In the genomic region with DNA sequence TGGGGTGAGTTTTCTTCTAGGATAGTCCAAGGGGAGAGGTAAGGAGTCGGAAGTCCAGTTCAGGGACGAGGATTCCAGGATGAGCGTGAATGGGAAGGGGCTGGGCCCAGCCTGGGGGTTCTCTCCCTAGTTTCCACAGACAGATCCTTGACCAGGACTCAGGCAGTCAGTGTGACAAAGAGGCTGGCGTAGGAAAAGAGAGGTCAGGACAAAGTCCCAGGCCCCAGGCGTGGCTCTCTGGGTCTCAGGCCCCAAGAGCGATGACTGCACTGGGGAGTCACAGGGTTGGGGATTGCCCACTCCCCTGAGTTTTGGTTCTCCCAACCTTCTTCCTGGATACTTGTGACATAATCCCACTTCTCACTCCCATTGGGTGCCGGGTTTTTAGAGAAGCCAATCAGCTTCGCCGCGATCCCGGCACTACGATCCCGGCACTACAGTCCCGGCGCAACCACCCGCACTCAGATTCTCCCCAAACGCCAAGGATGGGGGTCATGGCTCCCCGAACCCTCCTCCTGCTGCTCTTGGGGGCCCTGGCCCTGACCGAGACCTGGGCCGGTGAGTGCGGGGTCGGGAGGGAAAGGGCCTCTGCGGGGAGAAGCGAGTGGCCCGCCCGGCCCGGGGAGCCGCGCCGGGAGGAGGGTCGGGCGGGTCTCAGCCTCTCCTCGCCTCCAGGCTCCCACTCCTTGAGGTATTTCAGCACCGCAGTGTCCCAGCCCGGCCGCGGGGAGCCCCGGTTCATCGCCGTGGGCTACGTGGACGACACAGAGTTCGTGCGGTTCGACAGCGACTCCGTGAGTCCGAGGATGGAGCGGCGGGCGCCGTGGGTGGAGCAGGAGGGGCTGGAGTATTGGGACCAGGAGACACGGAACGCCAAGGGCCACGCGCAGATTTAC, we compare ENCODE assay signal across 8 cellular contexts.
DNase-seq lines count a peak whose midpoint lies in the region; ATAC-seq and TF ChIP-seq lines count a peak whose summit lies in the region.

No MANE protein-coding gene starts in this region.

- H3K27ac ChIP-seq in RWPE2 (ENCODE audit: poor library complexity, severe bottlenecking) (no peak overlapping the region), neutrophil (no peak overlapping the region), substantia nigra (ENCODE audit: low read depth, low read length, poor library complexity, severe bottlenecking) (peak overlapping the region; percentile 66)

- H3K4me1 ChIP-seq in RWPE2 (ENCODE audit: insufficient read depth, poor library complexity, severe bottlenecking) = peaks cover 2% of the 10 kb centered on the region
- H3K4me1 ChIP-seq in neutrophil (ENCODE audit: control insufficient read depth in 1 of 2, insufficient read depth in 1 of 2, low read depth in 1 of 2, low read length in 1 of 2) = peaks cover 6 to 13% of the 10 kb centered on the region in 2 experiments

- peak; percentile 33 for DNase-seq in COLO668 (lab: John Stamatoyannopoulos, UW; ENCODE audit: unreplicated experiment)
- no peak for DNase-seq in RWPE2 (ENCODE audit: low spot score)
- peak in 3 of 4 experiments; percentile 13 to 43 (median 28) for DNase-seq in activated naive CD4-positive, alpha-beta T cell (lab: John Stamatoyannopoulos, UW)
- DNase-seq in germinal center (ENCODE audit: low spot score) = peak; percentile 90
- peak in 48 of 49 donors; percentile 9 to 91 (median 65) for DNase-seq in substantia nigra (lab: John Stamatoyannopoulos, UW)

- H3K36me3 ChIP-seq in RWPE2 (ENCODE audit: low read depth) (no peaks in the 10 kb centered on the region), neutrophil (no peaks in the 10 kb centered on the region)

- ATAC-seq in GM19438 (IDR thresholded peaks at IDR 0.05; ENCODE audit: low read depth, unreplicated experiment) = peak; percentile 87
- peak; percentile 69 for ATAC-seq in HG03575 (IDR thresholded peaks at IDR 0.05; ENCODE audit: extremely low read depth, insufficient number of reproducible peaks, low FRiP score, unreplicated experiment)
- peak; percentile 91 for ATAC-seq in RWPE2 (ENCODE audit: low read depth)

- no peaks in the 10 kb centered on the region for H3K27me3 ChIP-seq in RWPE2 (ENCODE audit: insufficient read depth, poor library complexity, severe bottlenecking)
- H3K27me3 ChIP-seq in neutrophil = peaks cover 100% of the 10 kb centered on the region

- H3K9me3 ChIP-seq in RWPE2 (ENCODE audit: severe bottlenecking) (no peaks in the 10 kb centered on the region), neutrophil (no peaks in the 10 kb centered on the region)

- peak; percentile 33 for TF ChIP-seq CTCF in RWPE2 (IDR thresholded peaks at IDR 0.05; ENCODE audit: poor library complexity, severe bottlenecking)
- no peak for TF ChIP-seq CTCF in neutrophil (IDR thresholded peaks at IDR 0.05)

- peak overlapping the region; percentile 72 for H3K4me3 ChIP-seq in RWPE2 (ENCODE audit: severe bottlenecking)
- H3K4me3 ChIP-seq in neutrophil (ENCODE audit: low read depth in 1 of 2, low read length in 1 of 2) = peak overlapping the region; percentile 58 to 60
